In genomic region chr7:127322351-127322750, GRCh38 we compare ENCODE assay signal across 22 cellular contexts.
DNase-seq lines count a peak whose midpoint lies in the region; ATAC-seq, FAIRE-seq and TF ChIP-seq lines count a peak whose summit lies in the region.
"Had no signal": no experiment of that assay in that cellular context is flagged by ENCODE, and none has a peak within 500 bp of the region (broad histone marks: within the 10 kb centered on the region; RNA-seq: fewer than 3 reads in every experiment).

No MANE protein-coding gene starts in this region.

- peaks cover 18% of the 10 kb centered on the region for H3K4me1 Mint-ChIP-seq in activated CD8-positive, alpha-beta memory T cell treated with anti-CD3 and anti-CD28 coated beads, Interleukin-2, amount 10 ng/mL, durations not matched to agents 7 days and 5 days
- H3K4me1 Mint-ChIP-seq in CD8-positive, alpha-beta T cell (ENCODE audit: low read depth) = peaks cover 16% of the 10 kb centered on the region
- peaks cover 14% of the 10 kb centered on the region for H3K4me1 Mint-ChIP-seq in T-helper 2 cell treated with Interferon-gamma antibody and Interleukin-4, amounts not matched to agents 5 μg/mL and 100 μg/mL, for 36 hours (ENCODE audit: low read depth)
- H3K4me1 Mint-ChIP-seq: immature natural killer cell, mesothelial cell of epicardium had no signal

- no peak for TF ChIP-seq EP300 in transverse colon (IDR thresholded peaks at IDR 0.05; ENCODE audit: low read depth)

- TF ChIP-seq POLR2A in GM12891 (IDR thresholded peaks at IDR 0.05; ENCODE audit: low read depth, low read length) (no peak), transverse colon (IDR thresholded peaks at IDR 0.05) (no peak)

- H3K36me3 Mint-ChIP-seq in activated CD8-positive, alpha-beta memory T cell treated with anti-CD3 and anti-CD28 coated beads, Interleukin-2, amount 10 ng/mL, durations not matched to agents 7 days and 5 days = no peaks in the 10 kb centered on the region
- no peaks in the 10 kb centered on the region for H3K36me3 Mint-ChIP-seq in CD8-positive, alpha-beta T cell
- no peaks in the 10 kb centered on the region for H3K36me3 Mint-ChIP-seq in T-helper 2 cell treated with Interferon-gamma antibody and Interleukin-4, amounts not matched to agents 5 μg/mL and 100 μg/mL, for 36 hours (ENCODE audit: low read depth)
- H3K36me3 Mint-ChIP-seq: immature natural killer cell, mesothelial cell of epicardium had no signal

- H3K27me3 Mint-ChIP-seq in activated CD8-positive, alpha-beta memory T cell treated with anti-CD3 and anti-CD28 coated beads, Interleukin-2, amount 10 ng/mL, durations not matched to agents 7 days and 5 days = peaks cover 32% of the 10 kb centered on the region
- peaks cover 2% of the 10 kb centered on the region for H3K27me3 Mint-ChIP-seq in CD8-positive, alpha-beta T cell (ENCODE audit: low read depth)
- H3K27me3 Mint-ChIP-seq in T-helper 2 cell treated with Interferon-gamma antibody and Interleukin-4, amounts not matched to agents 5 μg/mL and 100 μg/mL, for 36 hours (ENCODE audit: low read depth) = peaks cover 16% of the 10 kb centered on the region

- H3K36me3 ChIP-seq in CD8-positive, alpha-beta T cell (ENCODE audit: insufficient read depth, low read length) = no peaks in the 10 kb centered on the region
- H3K36me3 ChIP-seq in effector memory CD4-positive, alpha-beta T cell (ENCODE audit: control insufficient read depth, insufficient read depth, low read length) = no peaks in the 10 kb centered on the region
- H3K36me3 ChIP-seq in transverse colon = no peaks in the 10 kb centered on the region
- H3K36me3 ChIP-seq: ascending aorta, BLaER1, left lung, Peyer's patch, SJCRH30, WERI-Rb-1 had no signal

- CTCF ChIA-PET in activated CD8-positive, alpha-beta memory T cell treated with anti-CD3 and anti-CD28 coated beads, Interleukin-2, amount 10 ng/mL, durations not matched to agents 7 days and 5 days (lab: Charles Lee) = interaction anchor here (0.8 to 1.4 kb wide), 4 partner anchors 18 to 114 kb away, joined by 3 to 5 read pairs (median 4); no protein-coding TSS in a partner anchor
- CTCF ChIA-PET in CD8-positive, alpha-beta T cell (lab: Charles Lee) = no interaction called here

- intact Hi-C loops in CD8-positive, alpha-beta T cell (cut with DNase I, micrococcal nuclease) = no loop called here
- intact Hi-C loops in transverse colon (cut with DNase I; ENCODE audit: low total_unique reads) = no loop called here

- no peaks in the 10 kb centered on the region for H3K9me3 ChIP-seq in CD8-positive, alpha-beta T cell (ENCODE audit: low read length)
- no peaks in the 10 kb centered on the region for H3K9me3 ChIP-seq in effector memory CD4-positive, alpha-beta T cell (ENCODE audit: control insufficient read depth, low read length)
- no peaks in the 10 kb centered on the region for H3K9me3 ChIP-seq in transverse colon
- H3K9me3 ChIP-seq: ascending aorta, BLaER1, left lung, Peyer's patch, SJCRH30 had no signal

- H3K27ac ChIP-seq in CD8-positive, alpha-beta T cell (ENCODE audit: low read depth, low read length) = no peak overlapping the region
- H3K27ac ChIP-seq in effector memory CD4-positive, alpha-beta T cell (ENCODE audit: insufficient read depth, low read length, poor library complexity, severe bottlenecking) = no peak overlapping the region
- no peak overlapping the region for H3K27ac ChIP-seq in transverse colon
- H3K27ac ChIP-seq: ascending aorta, BLaER1, foreskin keratinocyte, hepatocyte, left lung, Peyer's patch, SJCRH30, WERI-Rb-1 had no signal

- TF ChIP-seq CTCF in CD8-positive, alpha-beta T cell (IDR thresholded peaks at IDR 0.05) = no peak
- no peak for TF ChIP-seq CTCF in transverse colon (IDR thresholded peaks at IDR 0.05)

- POLR2A ChIA-PET in CD8-positive, alpha-beta T cell (lab: Charles Lee) = no interaction called here

- 25 to 38% methylated on average over 5 of the region's 5 CpGs for WGBS in transverse colon (ENCODE audit: low coverage in 1 of 2), 2 donors

- no peak for FAIRE-seq in GM12891 (lab: Jason Lieb, UNC)

- H3K27me3 ChIP-seq in CD8-positive, alpha-beta T cell (ENCODE audit: insufficient read depth, low read length) = no peaks in the 10 kb centered on the region
- no peaks in the 10 kb centered on the region for H3K27me3 ChIP-seq in effector memory CD4-positive, alpha-beta T cell (replicated peaks; ENCODE audit: control insufficient read depth, insufficient read depth, low read length, poor library complexity, severe bottlenecking)
- no peaks in the 10 kb centered on the region for H3K27me3 ChIP-seq in transverse colon
- H3K27me3 ChIP-seq: ascending aorta, BLaER1, foreskin keratinocyte, Peyer's patch had no signal

- H3K9me3 Mint-ChIP-seq in activated CD8-positive, alpha-beta memory T cell treated with anti-CD3 and anti-CD28 coated beads, Interleukin-2, amount 10 ng/mL, durations not matched to agents 7 days and 5 days (ENCODE audit: low read depth) = no peaks in the 10 kb centered on the region
- no peaks in the 10 kb centered on the region for H3K9me3 Mint-ChIP-seq in CD8-positive, alpha-beta T cell
- no peaks in the 10 kb centered on the region for H3K9me3 Mint-ChIP-seq in T-helper 2 cell treated with Interferon-gamma antibody and Interleukin-4, amounts not matched to agents 5 μg/mL and 100 μg/mL, for 36 hours
- H3K9me3 Mint-ChIP-seq: mesothelial cell of epicardium had no signal

- peak; percentile 80 for ATAC-seq in activated CD8-positive, alpha-beta memory T cell treated with anti-CD3 and anti-CD28 coated beads, Interleukin-2, amount 10 ng/mL, durations not matched to agents 7 days and 5 days
- peak; percentile 69 for ATAC-seq in CD8-positive, alpha-beta T cell
- ATAC-seq: foreskin keratinocyte, sciatic nerve had no signal

- H3K4me3 Mint-ChIP-seq in activated CD8-positive, alpha-beta memory T cell treated with anti-CD3 and anti-CD28 coated beads, Interleukin-2, amount 10 ng/mL, durations not matched to agents 7 days and 5 days = peak overlapping the region; percentile 30
- peak overlapping the region; percentile 6 for H3K4me3 Mint-ChIP-seq in CD8-positive, alpha-beta T cell
- no peak overlapping the region for H3K4me3 Mint-ChIP-seq in T-helper 2 cell treated with Interferon-gamma antibody and Interleukin-4, amounts not matched to agents 5 μg/mL and 100 μg/mL, for 36 hours
- H3K4me3 Mint-ChIP-seq: immature natural killer cell, mesothelial cell of epicardium had no signal

- peaks cover 5% of the 10 kb centered on the region for H3K4me1 ChIP-seq in CD8-positive, alpha-beta T cell (ENCODE audit: insufficient read depth, low read length)
- H3K4me1 ChIP-seq in effector memory CD4-positive, alpha-beta T cell (ENCODE audit: control insufficient read depth, insufficient read depth, low read length, poor library complexity, severe bottlenecking) = peaks cover 15% of the 10 kb centered on the region
- no peaks in the 10 kb centered on the region for H3K4me1 ChIP-seq in transverse colon
- H3K4me1 ChIP-seq: ascending aorta, foreskin keratinocyte, left lung, Peyer's patch, SJCRH30 had no signal

- in situ Hi-C loops in transverse colon (cut with MboI; ENCODE audit: low pct_ligation_motif_present in 1 of 4, low pct_unique_long_range_greater_than_20kb in 1 of 4, low sequenced_read_pairs in 3 of 4) = no loop called here

- DNase-seq in activated CD8-positive, alpha-beta memory T cell treated with anti-CD3 and anti-CD28 coated beads, Interleukin-2, amount 10 ng/mL, durations not matched to agents 7 days and 5 days = peak; percentile 43
- DNase-seq in activated CD8-positive, alpha-beta memory T cell treated with anti-CD3 and anti-CD28 coated beads, Interleukin-2, amount 50 U/mL, for 4 hours = no peak
- peak in 2 of 7 experiments; percentile 2 to 21 for DNase-seq in CD8-positive, alpha-beta T cell
- no peak for DNase-seq in T-helper 2 cell treated with Interferon-gamma antibody and Interleukin-4, amounts not matched to agents 5 μg/mL and 100 μg/mL, for 36 hours (ENCODE audit: low spot score)
- peak in 1 of 3 donors; percentile 5 for DNase-seq in effector memory CD4-positive, alpha-beta T cell
- DNase-seq in GM12891 (ENCODE audit: insufficient read length, low spot score) = no peak
- DNase-seq in globus pallidus (ENCODE audit: low spot score) = no peak
- DNase-seq in transverse colon = no peak
- DNase-seq: erythroblast, foreskin keratinocyte, immature natural killer cell, left lung, NCI-H1417, NCI-H446 treated with DMSO at 0.1 percent for 48 hours, Peyer's patch, SJCRH30, WERI-Rb-1 had no signal

- no peak overlapping the region for H3K4me3 ChIP-seq in CD8-positive, alpha-beta T cell (ENCODE audit: low read depth, low read length)
- peak overlapping the region; percentile 16 for H3K4me3 ChIP-seq in effector memory CD4-positive, alpha-beta T cell (ENCODE audit: insufficient read depth, low read depth, low read length, poor library complexity, severe bottlenecking)
- H3K4me3 ChIP-seq in transverse colon = no peak overlapping the region
- H3K4me3 ChIP-seq: ascending aorta, BLaER1, hepatocyte, left lung, Peyer's patch, SJCRH30 had no signal

- peak overlapping the region; percentile 30 for H3K27ac Mint-ChIP-seq in activated CD8-positive, alpha-beta memory T cell treated with anti-CD3 and anti-CD28 coated beads, Interleukin-2, amount 10 ng/mL, durations not matched to agents 7 days and 5 days
- H3K27ac Mint-ChIP-seq in CD8-positive, alpha-beta T cell = no peak overlapping the region
- H3K27ac Mint-ChIP-seq in T-helper 2 cell treated with Interferon-gamma antibody and Interleukin-4, amounts not matched to agents 5 μg/mL and 100 μg/mL, for 36 hours = peak overlapping the region; percentile 11
- H3K27ac Mint-ChIP-seq: immature natural killer cell, mesothelial cell of epicardium had no signal

TF ChIP-seq in GM12891, 5 proteins besides CTCF, POLR2A, EP300 and RAD21:
- no peak for TF ChIP-seq POLR2AphosphoS5 (IDR thresholded peaks at IDR 0.05; ENCODE audit: low read depth, low read length)
- no peak for TF ChIP-seq POU2F2 (IDR thresholded peaks at IDR 0.05; ENCODE audit: low read depth, low read length)
- no peak for TF ChIP-seq SPI1 (IDR thresholded peaks at IDR 0.05; ENCODE audit: low read depth, low read length)
- TF ChIP-seq TAF1 (IDR thresholded peaks at IDR 0.05; ENCODE audit: low read depth, low read length) = no peak
- no peak for TF ChIP-seq PAX5 (IDR thresholded peaks at IDR 0.05; ENCODE audit: insufficient read depth, low read length, severe bottlenecking)
